ENCODE assay signal across 8 cellular contexts in genomic region chr2:218400930-218401833, GRCh38. TPM values are rescaled to one million over a fixed set of nuclear protein-coding genes. Genes with fewer than 3 reads are reported as not detected.
DNase-seq lines count a peak whose midpoint lies in the region; TF ChIP-seq lines count a peak whose summit lies in the region.

No MANE protein-coding gene starts in this region.

- TF ChIP-seq CTCF in chondrocyte (IDR thresholded peaks at IDR 0.05) (no peak), mesothelial cell of epicardium (IDR thresholded peaks at IDR 0.05; ENCODE audit: unreplicated experiment) (no peak)

- peak; percentile 52 for DNase-seq in 8988T
- no peak for DNase-seq in Jurkat, Clone E6-1 (ENCODE audit: low read depth, low spot score)
- DNase-seq in chondrocyte (ENCODE audit: low spot score), result no peak
- DNase-seq in mesothelial cell of epicardium (ENCODE audit: low spot score in 2 of 2, unreplicated experiment in 2 of 2), result no peak
- DNase-seq in dedifferentiated amniotic fluid mesenchymal stem cell (ENCODE audit: extremely low spot score), result no peak
- no peak for DNase-seq in kidney glomerular epithelial cell (lab: John Stamatoyannopoulos, UW)
- DNase-seq in DMS53 treated with DMSO at 0.1 percent for 48 hours (lab: John Stamatoyannopoulos, UW; ENCODE audit: unreplicated experiment), result no peak
- DNase-seq in mucosa of gallbladder (ENCODE audit: low spot score), result no peak

- H3K4me3 ChIP-seq in Jurkat, Clone E6-1 (ENCODE audit: low read length), result peak overlapping the region; percentile 70; the same call in 1 of the 2 replicates

- H3K9me3 Mint-ChIP-seq in chondrocyte (ENCODE audit: low read depth), result no peaks in the 10 kb centered on the region
- H3K9me3 Mint-ChIP-seq in mesothelial cell of epicardium, result no peaks in the 10 kb centered on the region

- H3K27me3 Mint-ChIP-seq in chondrocyte (ENCODE audit: low read depth), result no peaks in the 10 kb centered on the region
- H3K27me3 Mint-ChIP-seq in mesothelial cell of epicardium (ENCODE audit: low read depth), result no peaks in the 10 kb centered on the region

- H3K36me3 Mint-ChIP-seq in chondrocyte (ENCODE audit: low read depth), result peaks cover 10% of the 10 kb centered on the region
- H3K36me3 Mint-ChIP-seq in mesothelial cell of epicardium, result peaks cover 12% of the 10 kb centered on the region

- peaks cover 42% of the 10 kb centered on the region for H3K4me1 Mint-ChIP-seq in chondrocyte (ENCODE audit: low read depth)
- H3K4me1 Mint-ChIP-seq in mesothelial cell of epicardium, result peaks cover 36% of the 10 kb centered on the region

- peak overlapping the region; percentile 54 for H3K27ac Mint-ChIP-seq in chondrocyte (ENCODE audit: unreplicated experiment)
- H3K27ac Mint-ChIP-seq in mesothelial cell of epicardium, result peak overlapping the region; percentile 59

- peak overlapping the region; percentile 95 for H3K4me3 Mint-ChIP-seq in chondrocyte (ENCODE audit: unreplicated experiment)
- H3K4me3 Mint-ChIP-seq in mesothelial cell of epicardium, result peak overlapping the region; percentile 94

RNA-seq across cellular contexts. Expression of gene CTDSP1, which starts 1.5 kb away (rescaled TPM):
- polyA plus RNA-seq in Jurkat, Clone E6-1 (2012; ENCODE audit: insufficient read depth, insufficient read length), result 86.8 TPM
- total RNA-seq in chondrocyte (85.0 to 97.8 TPM (median 95.3 TPM) in 3 replicates), mesothelial cell of epicardium (134 to 142 TPM (median 136 TPM) in 3 replicates), mucosa of gallbladder (184 TPM)

RNA-seq across cellular contexts. Expression of gene VIL1, which starts 17.7 kb away (rescaled TPM):
- polyA plus RNA-seq in Jurkat, Clone E6-1 (2012; ENCODE audit: insufficient read depth, insufficient read length), result not detected
- total RNA-seq in chondrocyte (not detected in 3 replicates), mesothelial cell of epicardium (0.29 to 0.64 TPM (median 0.54 TPM) in 3 replicates), mucosa of gallbladder (328 TPM)

RNA-seq across cellular contexts. Expression of gene SLC11A1, which starts 19.1 kb away (rescaled TPM):
- polyA plus RNA-seq in Jurkat, Clone E6-1 (2012; ENCODE audit: insufficient read depth, insufficient read length), result 0.52 TPM
- total RNA-seq in chondrocyte, result 0.08 to 0.15 TPM (median 0.10 TPM) in 3 replicates
- total RNA-seq in mesothelial cell of epicardium, result 0.53 to 0.79 TPM (median 0.76 TPM) in 3 replicates
- 15.1 TPM for total RNA-seq in mucosa of gallbladder

RNA-seq across cellular contexts. Expression of gene CATIP, which starts 44.5 kb away (rescaled TPM):
- not detected for polyA plus RNA-seq in Jurkat, Clone E6-1 (2012; ENCODE audit: insufficient read depth, insufficient read length)
- not detected in 3 replicates for total RNA-seq in chondrocyte
- total RNA-seq in mesothelial cell of epicardium, result 0.16 TPM in 1 of 3 replicates, not detected in the others
- 3.4 TPM for total RNA-seq in mucosa of gallbladder

Comparison
In these comparisons a context has a peak if more than half of its experiments do, and no peak if none do; other contexts are left out.
1. RNA of gene VIL1, which starts 17.7 kb away (total RNA-seq): 328 TPM in mucosa of gallbladder (single experiment); 0.29 to 0.64 TPM in mesothelial cell of epicardium and not detected in chondrocyte; every median in the first group is over 100 times any median in the second.